ENCODE assay signal across 8 cellular contexts in the genomic region with DNA sequence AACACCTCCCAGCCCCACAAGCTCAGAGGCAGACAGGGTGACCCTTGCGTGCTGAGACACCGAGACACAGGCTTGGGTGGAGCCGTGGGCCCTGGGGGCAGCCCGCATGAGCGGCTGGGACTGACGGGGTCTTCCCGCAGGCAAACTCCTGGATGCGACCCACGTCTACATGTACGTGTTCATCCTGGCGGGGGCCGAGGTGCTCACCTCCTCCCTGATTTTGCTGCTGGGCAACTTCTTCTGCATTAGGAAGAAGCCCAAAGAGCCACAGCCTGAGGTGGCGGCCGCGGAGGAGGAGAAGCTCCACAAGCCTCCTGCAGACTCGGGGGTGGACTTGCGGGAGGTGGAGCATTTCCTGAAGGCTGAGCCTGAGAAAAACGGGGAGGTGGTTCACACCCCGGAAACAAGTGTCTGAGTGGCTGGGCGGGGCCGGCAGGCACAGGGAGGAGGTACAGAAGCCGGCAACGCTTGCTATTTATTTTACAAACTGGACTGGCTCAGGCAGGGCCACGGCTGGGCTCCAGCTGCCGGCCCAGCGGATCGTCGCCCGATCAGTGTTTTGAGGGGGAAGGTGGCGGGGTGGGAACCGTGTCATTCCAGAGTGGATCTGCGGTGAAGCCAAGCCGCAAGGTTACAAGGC. TPM values are rescaled to one million over a fixed set of nuclear protein-coding genes. Genes with fewer than 3 reads are reported as not detected.
DNase-seq lines count a peak whose midpoint lies in the region; ATAC-seq and TF ChIP-seq lines count a peak whose summit lies in the region.

No MANE protein-coding gene starts in this region.

- dilution Hi-C loops in IMR-90 (cut with HindIII; ENCODE audit: low sequenced_read_pairs, unreplicated experiment) = no loop called here

- H3K36me3 Mint-ChIP-seq in chondrocyte (ENCODE audit: low read depth) = peaks cover 5% of the 10 kb centered on the region
- H3K36me3 Mint-ChIP-seq in stimulated activated naive B cell treated with anti-CD40 and anti-IgM and Interleukin-4, amounts not matched to agents 10 μg/mL and 1 μg/mL and 100 μg/mL, for 72 hours = peaks cover 22 to 28% of the 10 kb centered on the region in 2 donors

- peaks cover 60% of the 10 kb centered on the region for H3K4me1 ChIP-seq in IMR-90 (ENCODE audit: control insufficient read depth, insufficient read depth, low read length)

- ATAC-seq in IMR-90 (ENCODE audit: low read depth) (0 out of 2 replicates have a peak, but pooled peaks have one; percentile 0), GM21381 (IDR thresholded peaks at IDR 0.05; ENCODE audit: unreplicated experiment) (no peak)
- peak; percentile 51 to 57 for ATAC-seq in stimulated activated naive B cell treated with anti-CD40 and anti-IgM and Interleukin-4, amounts not matched to agents 10 μg/mL and 1 μg/mL and 100 μg/mL, for 72 hours (replicated peaks)

- DNase-seq in AG20443 (ENCODE audit: low spot score) (peak; percentile 57), IMR-90 (peak; percentile 66), chondrocyte (ENCODE audit: low spot score) (no peak), middle frontal gyrus (ENCODE audit: extremely low spot score, low spot score) (peak; percentile 41), globus pallidus (ENCODE audit: low spot score) (no peak)
- DNase-seq in activated CD4-positive, alpha-beta T cell treated with anti-CD3 and anti-CD28 coated beads for 24 hours (ENCODE audit: low read depth in 2 of 2) = peak; percentile 52 to 65
- no peak for DNase-seq in stimulated activated naive B cell treated with anti-CD40 and anti-IgM and Interleukin-4, amounts not matched to agents 10 μg/mL and 1 μg/mL and 100 μg/mL, for 72 hours

- H3K27me3 ChIP-seq in IMR-90 (ENCODE audit: control insufficient read depth, insufficient read depth, low read length) = no peaks in the 10 kb centered on the region

- BruUV-seq in IMR-90 (replicated peaks; lab: Mats Ljungman, UMichigan) = TSS peak; percentile 80

- H3K4me1 Mint-ChIP-seq in chondrocyte (ENCODE audit: low read depth) = peaks cover 84% of the 10 kb centered on the region
- peaks cover 53 to 78% of the 10 kb centered on the region in 2 donors for H3K4me1 Mint-ChIP-seq in stimulated activated naive B cell treated with anti-CD40 and anti-IgM and Interleukin-4, amounts not matched to agents 10 μg/mL and 1 μg/mL and 100 μg/mL, for 72 hours

- no peak for TF ChIP-seq CTCF in IMR-90 (conservative IDR thresholded peaks at IDR 0.05; ENCODE audit: low read depth, low read length)
- no peak for TF ChIP-seq CTCF in chondrocyte (IDR thresholded peaks at IDR 0.05)

- peak overlapping the region; percentile 44 for H3K4me3 Mint-ChIP-seq in chondrocyte (ENCODE audit: unreplicated experiment)
- peak overlapping the region; percentile 71 to 82 for H3K4me3 Mint-ChIP-seq in stimulated activated naive B cell treated with anti-CD40 and anti-IgM and Interleukin-4, amounts not matched to agents 10 μg/mL and 1 μg/mL and 100 μg/mL, for 72 hours

- H2BK15ac ChIP-seq in IMR-90 (ENCODE audit: low read depth, low read length) = no peak overlapping the region

- H3K18ac ChIP-seq in IMR-90 (ENCODE audit: low read depth, low read length) = no peak overlapping the region

- H4K5ac ChIP-seq in IMR-90 (ENCODE audit: low read depth, low read length) = no peak overlapping the region

- in situ Hi-C loops in IMR-90 (cut with MboI; ENCODE audit: low sequenced_read_pairs) = no loop called here

- no peak overlapping the region for H3K9ac ChIP-seq in IMR-90 (ENCODE audit: low read depth, low read length)

- no peak overlapping the region for H2AK5ac ChIP-seq in IMR-90 (ENCODE audit: low read depth, low read length)

- H3K4me3 ChIP-seq in IMR-90 (ENCODE audit: insufficient read depth, low read depth, low read length) = no peak overlapping the region

- H3K27me3 Mint-ChIP-seq in chondrocyte (ENCODE audit: low read depth) = no peaks in the 10 kb centered on the region
- H3K27me3 Mint-ChIP-seq in stimulated activated naive B cell treated with anti-CD40 and anti-IgM and Interleukin-4, amounts not matched to agents 10 μg/mL and 1 μg/mL and 100 μg/mL, for 72 hours = no peaks in the 10 kb centered on the region

- peak overlapping the region; percentile 13; the same call in 1 of the 2 replicates for H3K27ac ChIP-seq in IMR-90 (ENCODE audit: insufficient read depth, low read length)

- H3K4ac ChIP-seq in IMR-90 (ENCODE audit: low read depth, low read length) = no peak overlapping the region

- H4K20me1 ChIP-seq in IMR-90 (ENCODE audit: insufficient read depth, low read length) = peaks cover 100% of the 10 kb centered on the region

- H3K27ac Mint-ChIP-seq in chondrocyte (ENCODE audit: unreplicated experiment) = peak overlapping the region; percentile 89
- H3K27ac Mint-ChIP-seq in stimulated activated naive B cell treated with anti-CD40 and anti-IgM and Interleukin-4, amounts not matched to agents 10 μg/mL and 1 μg/mL and 100 μg/mL, for 72 hours = peak overlapping the region; percentile 93

- peak overlapping the region; percentile 21 for H2BK5ac ChIP-seq in IMR-90 (ENCODE audit: low read depth, low read length, poor library complexity, severe bottlenecking)

- no peaks in the 10 kb centered on the region for H3K9me3 Mint-ChIP-seq in chondrocyte (ENCODE audit: low read depth)
- no peaks in the 10 kb centered on the region for H3K9me3 Mint-ChIP-seq in stimulated activated naive B cell treated with anti-CD40 and anti-IgM and Interleukin-4, amounts not matched to agents 10 μg/mL and 1 μg/mL and 100 μg/mL, for 72 hours

- 0 out of 4 replicates have a peak overlapping the region, but pooled peaks of 1 of the 2 experiments have one; percentile 4 for H4K8ac ChIP-seq in IMR-90 (ENCODE audit: low read depth in 2 of 2, low read length in 2 of 2)

- H3K9me1 ChIP-seq in IMR-90 (ENCODE audit: insufficient read depth, low read length) = peaks cover 5% of the 10 kb centered on the region; the same call in 1 of the 2 replicates

- H2BK20ac ChIP-seq in IMR-90 (ENCODE audit: low read depth, low read length) = no peak overlapping the region

- H3K9me3 ChIP-seq in IMR-90 (ENCODE audit: control insufficient read depth, insufficient read depth, low read length) = no peaks in the 10 kb centered on the region

- CTCF ChIA-PET in IMR-90 (lab: Yijun Ruan, JAX) = no interaction called here

- peaks cover 15 to 85% of the 10 kb centered on the region in 2 experiments; a peak in 3 of 4 replicates for H3K79me1 ChIP-seq in IMR-90 (ENCODE audit: low read depth in 1 of 2, low read length in 2 of 2)

- TF ChIP-seq RAD21 in IMR-90 (IDR thresholded peaks at IDR 0.05; ENCODE audit: low read length) = no peak

- no peak for TF ChIP-seq POLR2A in IMR-90 (IDR thresholded peaks at IDR 0.05; ENCODE audit: low read depth, low read length)

- WGBS in IMR-90 (ENCODE audit: extremely low coverage in 2 of 2, insufficient read length in 1 of 2), 2 experiments = 66% methylated on average over 20 of the region's 33 CpGs; no CpG with 5 or more reads in 1 of the 2 experiments

- no peak overlapping the region for H2BK120ac ChIP-seq in IMR-90 (ENCODE audit: low read depth, low read length)

- no peak overlapping the region for H3K14ac ChIP-seq in IMR-90 (replicated peaks; ENCODE audit: low read depth, low read length)

- H3K36me3 ChIP-seq in IMR-90 (ENCODE audit: control insufficient read depth, insufficient read depth, low read length) = peaks cover 67% of the 10 kb centered on the region

- POLR2A ChIA-PET in IMR-90 (lab: Charles Lee; ENCODE audit: unreplicated experiment) = interaction anchor here (0.6 kb wide), 1 partner anchor 16 kb away, joined by 3 read pairs; no protein-coding TSS in a partner anchor

- H3K4me2 ChIP-seq in IMR-90 (ENCODE audit: low read depth, low read length) = no peak overlapping the region

- intact Hi-C loops in IMR-90 (cut with micrococcal nuclease) = no loop called here

- H2AK9ac ChIP-seq in IMR-90 (replicated peaks; ENCODE audit: low read depth, low read length, poor library complexity) = peak overlapping the region; percentile 84

- no peak overlapping the region for H3K23ac ChIP-seq in IMR-90 (ENCODE audit: low read depth, low read length)

- H3K56ac ChIP-seq in IMR-90 (ENCODE audit: extremely low read depth, insufficient read depth, low read length) = no peak overlapping the region

- peak overlapping the region; percentile 24 for H2AFZ ChIP-seq in IMR-90 (replicated peaks; ENCODE audit: low read length, poor library complexity)

- no peak overlapping the region for H4K91ac ChIP-seq in IMR-90 (ENCODE audit: insufficient read depth, low read depth, low read length)

TF ChIP-seq in IMR-90, 13 proteins besides CTCF, POLR2A, EP300 and RAD21 (continues in another document):
- TF ChIP-seq RFX5 (IDR thresholded peaks at IDR 0.05; ENCODE audit: low read depth, low read length) = no peak
- no peak for TF ChIP-seq SMC3 (IDR thresholded peaks at IDR 0.05; ENCODE audit: low read depth, low read length)
- TF ChIP-seq, protein P1, sequence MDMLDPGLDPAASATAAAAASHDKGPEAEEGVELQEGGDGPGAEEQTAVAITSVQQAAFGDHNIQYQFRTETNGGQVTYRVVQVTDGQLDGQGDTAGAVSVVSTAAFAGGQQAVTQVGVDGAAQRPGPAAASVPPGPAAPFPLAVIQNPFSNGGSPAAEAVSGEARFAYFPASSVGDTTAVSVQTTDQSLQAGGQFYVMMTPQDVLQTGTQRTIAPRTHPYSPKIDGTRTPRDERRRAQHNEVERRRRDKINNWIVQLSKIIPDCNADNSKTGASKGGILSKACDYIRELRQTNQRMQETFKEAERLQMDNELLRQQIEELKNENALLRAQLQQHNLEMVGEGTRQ (IDR thresholded peaks at IDR 0.05; ENCODE audit: low read depth, low read length) = no peak
- TF ChIP-seq RCOR1 (IDR thresholded peaks at IDR 0.05; ENCODE audit: insufficient replicate concordance, low read length) = no peak
- TF ChIP-seq MAFK (IDR thresholded peaks at IDR 0.05; ENCODE audit: low read depth, low read length) = no peak
- no peak for TF ChIP-seq FOS (IDR thresholded peaks at IDR 0.05; ENCODE audit: low read depth, low read length)

RNA-seq across cellular contexts. Expression of gene SLC16A3, which starts 9.8 kb away (rescaled TPM):
- total RNA-seq in IMR-90 (2012; rRNA removed) (49.1 and 49.7 TPM in 2 replicates), chondrocyte (53.3 to 206 TPM (median 189 TPM) in 3 replicates)
- 181 and 204 TPM in 2 replicates for polyA plus RNA-seq in IMR-90 (2012; rRNA removed)
- polyA plus RNA-seq in IMR-90 (2012; cell fraction: cytosol; rRNA removed) = 128 and 499 TPM in 2 replicates
- polyA plus RNA-seq in IMR-90 (2012; cell fraction: nucleus; rRNA removed; ENCODE audit: low replicate concordance) = 77.3 and 325 TPM in 2 replicates

RNA-seq across cellular contexts. Expression of gene CCDC57, which starts 26.0 kb away (rescaled TPM):
- total RNA-seq in IMR-90 (2012; rRNA removed) (6.9 and 7.3 TPM in 2 replicates), chondrocyte (23.5 to 39.8 TPM (median 24.1 TPM) in 3 replicates)
- 31.3 and 32.4 TPM in 2 replicates for polyA plus RNA-seq in IMR-90 (2012; rRNA removed)
- polyA plus RNA-seq in IMR-90 (2012; cell fraction: cytosol; rRNA removed) = 5.1 and 6.2 TPM in 2 replicates
- polyA plus RNA-seq in IMR-90 (2012; cell fraction: nucleus; rRNA removed; ENCODE audit: low replicate concordance) = 259 and 322 TPM in 2 replicates

RNA-seq across cellular contexts. Expression of gene CSNK1D, which starts 34.8 kb away (rescaled TPM):
- total RNA-seq in IMR-90 (2012; rRNA removed) = 38.3 and 47.1 TPM in 2 replicates
- 144 and 186 TPM in 2 replicates for polyA plus RNA-seq in IMR-90 (2012; rRNA removed)
- 131 and 159 TPM in 2 replicates for polyA plus RNA-seq in IMR-90 (2012; cell fraction: cytosol; rRNA removed)
- 373 and 817 TPM in 2 replicates for polyA plus RNA-seq in IMR-90 (2012; cell fraction: nucleus; rRNA removed; ENCODE audit: low replicate concordance)
- 93.0 to 94.5 TPM (median 93.9 TPM) in 3 replicates for total RNA-seq in chondrocyte

Comparison
In these comparisons a context has a peak if more than half of its experiments do, and no peak if none do; other contexts are left out.
1. DNase-seq: peak in AG20443 (single experiment), IMR-90 (single experiment), activated CD4-positive, alpha-beta T cell treated with anti-CD3 and anti-CD28 coated beads for 24 hours (2 of 2) and middle frontal gyrus (single experiment); none in chondrocyte (single experiment), stimulated activated naive B cell treated with anti-CD40 and anti-IgM and Interleukin-4, amounts not matched to agents 10 μg/mL and 1 μg/mL and 100 μg/mL, for 72 hours (single experiment) and globus pallidus (single experiment).